7 cellular contexts compared by ENCODE assay signal in the genomic region with DNA sequence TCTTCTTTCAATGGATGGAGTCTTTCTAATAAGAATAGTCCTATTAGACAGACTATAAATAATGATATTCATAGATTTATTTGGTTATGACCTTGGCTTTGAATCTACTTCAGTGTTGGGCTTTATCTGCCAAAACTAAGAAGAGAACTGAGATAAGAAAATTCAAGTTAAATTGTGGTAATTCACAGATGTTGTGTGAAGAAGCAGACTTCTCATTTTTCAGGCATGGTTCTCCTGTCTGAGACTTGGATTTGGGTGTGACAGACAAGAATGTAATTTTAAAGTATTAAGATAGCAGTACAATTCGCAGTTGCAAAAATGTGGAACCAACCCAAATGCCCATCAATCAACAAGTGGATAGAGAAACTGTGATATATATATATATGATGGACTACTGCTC.
"Had no signal": no experiment of that assay in that cellular context is flagged by ENCODE, and none has a peak within 500 bp of the region (broad histone marks: within the 10 kb centered on the region; RNA-seq: fewer than 3 reads in every experiment).

No MANE protein-coding gene starts in this region.

- DNase-seq: H9, HCEC 1CT, IMR-90 had no signal

- H3K4me2 ChIP-seq: GM23338 had no signal

- H2AFZ ChIP-seq: GM23338 had no signal

- H3K4me3 Mint-ChIP-seq: GM23338, H9 had no signal

- H3K9me3 Mint-ChIP-seq: GM23338, H9 had no signal

- H3K4me3 ChIP-seq: GM23338 had no signal

- FAIRE-seq: H1, H54, HTR-8/SVneo had no signal

- H3K27ac Mint-ChIP-seq: GM23338 had no signal
